ENCODE assay signal across 11 cellular contexts in the genomic region with DNA sequence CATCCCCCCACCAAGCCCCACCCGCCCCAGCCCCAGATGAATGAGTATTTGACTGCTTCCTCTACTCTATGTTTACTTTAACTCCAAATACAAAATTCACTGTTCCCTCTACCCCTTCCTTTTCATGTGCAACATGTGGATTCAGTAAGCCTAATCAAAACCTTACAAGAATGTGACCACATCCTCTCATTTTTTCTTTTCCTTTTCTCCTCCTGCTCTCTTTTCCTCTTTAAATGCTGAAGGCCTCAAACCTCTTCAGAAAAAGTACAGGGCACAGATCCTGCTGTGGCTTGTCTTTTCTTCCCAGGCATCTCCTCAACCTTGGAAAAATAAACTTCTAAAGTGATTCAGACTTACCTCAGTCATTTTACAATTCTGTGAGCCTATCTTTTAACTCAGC.
DNase-seq lines count a peak whose midpoint lies in the region; ATAC-seq and TF ChIP-seq lines count a peak whose summit lies in the region.
"Had no signal": no experiment of that assay in that cellular context is flagged by ENCODE, and none has a peak within 500 bp of the region (broad histone marks: within the 10 kb centered on the region; RNA-seq: fewer than 3 reads in every experiment).

No MANE protein-coding gene starts in this region.

- no peak overlapping the region for H3K4me3 Mint-ChIP-seq in CD4-positive, alpha-beta memory T cell
- H3K4me3 Mint-ChIP-seq in IgD-negative memory B cell, result no peak overlapping the region

- H3K9me3 ChIP-seq in CD4-positive, alpha-beta memory T cell (ENCODE audit: control insufficient read depth in 1 of 2, low read length in 2 of 2), result no peaks in the 10 kb centered on the region
- no peaks in the 10 kb centered on the region for H3K9me3 ChIP-seq in lower lobe of right lung
- H3K9me3 ChIP-seq: neutrophil, uterus had no signal

- no peak for TF ChIP-seq CTCF in lower lobe of right lung (IDR thresholded peaks at IDR 0.05)

- intact Hi-C loops in CD4-positive, alpha-beta memory T cell (cut with micrococcal nuclease), result loop anchor here (5.0 kb wide), 1 partner anchor 269 kb away; no protein-coding TSS in a partner anchor
- intact Hi-C loops in lower lobe of right lung (cut with DNase I), result no loop called here

- H3K4me1 ChIP-seq in CD4-positive, alpha-beta memory T cell (ENCODE audit: insufficient read depth, low read length), result peaks cover 13% of the 10 kb centered on the region
- H3K4me1 ChIP-seq in lower lobe of right lung, result no peaks in the 10 kb centered on the region
- H3K4me1 ChIP-seq: uterus had no signal

- no peak for DNase-seq in CD4-positive, alpha-beta memory T cell
- DNase-seq in brain pericyte (ENCODE audit: low read depth, low spot score), result peak; percentile 54
- peak; percentile 4 for DNase-seq in myocyte (ENCODE audit: low read depth)
- DNase-seq in lower lobe of right lung, result no peak
- DNase-seq: uterus had no signal

- H3K27ac ChIP-seq in CD4-positive, alpha-beta memory T cell (ENCODE audit: low read depth, low read length), result no peak overlapping the region
- H3K27ac ChIP-seq in lower lobe of right lung, result no peak overlapping the region
- H3K27ac ChIP-seq: cardiac muscle cell, neutrophil, uterus had no signal

- no peak for ATAC-seq in HG03135 (IDR thresholded peaks at IDR 0.05; ENCODE audit: unreplicated experiment)
- no peak for ATAC-seq in GM19395 (IDR thresholded peaks at IDR 0.05; ENCODE audit: unreplicated experiment)
- no peak for ATAC-seq in lower lobe of right lung
- ATAC-seq in HG02938 (IDR thresholded peaks at IDR 0.05; ENCODE audit: unreplicated experiment), result no peak

- H3K36me3 Mint-ChIP-seq in CD4-positive, alpha-beta memory T cell, result peaks cover 56 to 57% of the 10 kb centered on the region in 2 donors
- H3K36me3 Mint-ChIP-seq in IgD-negative memory B cell, result peaks cover 19% of the 10 kb centered on the region

- H3K27ac Mint-ChIP-seq in CD4-positive, alpha-beta memory T cell, result peak overlapping the region in 4 of 7 donors; percentile 28 to 52 (median 40)
- peak overlapping the region in 2 of 3 donors; percentile 26 to 53 for H3K27ac Mint-ChIP-seq in IgD-negative memory B cell

- H3K27me3 Mint-ChIP-seq in CD4-positive, alpha-beta memory T cell, result no peaks in the 10 kb centered on the region
- no peaks in the 10 kb centered on the region for H3K27me3 Mint-ChIP-seq in IgD-negative memory B cell

- POLR2A ChIA-PET in CD4-positive, alpha-beta memory T cell (lab: Charles Lee; ENCODE audit: partially characterized antibody), result no interaction called here

- CTCF ChIA-PET in CD4-positive, alpha-beta memory T cell (lab: Charles Lee; ENCODE audit: partially characterized antibody), result interaction anchor here (1.4 kb wide), 1 partner anchor 271 kb away, joined by 3 read pairs; no protein-coding TSS in a partner anchor

- H3K4me1 Mint-ChIP-seq in CD4-positive, alpha-beta memory T cell, result peaks cover 11 to 19% (median 13%) of the 10 kb centered on the region in 4 donors
- H3K4me1 Mint-ChIP-seq in IgD-negative memory B cell, result peaks cover 0 to 2% (median 0%) of the 10 kb centered on the region in 3 donors

- peaks cover 0 to 5% (median 2%) of the 10 kb centered on the region in 8 donors for H3K9me3 Mint-ChIP-seq in CD4-positive, alpha-beta memory T cell
- H3K9me3 Mint-ChIP-seq in IgD-negative memory B cell, result peaks cover 0 to 3% (median 0%) of the 10 kb centered on the region in 3 donors

- H3K36me3 ChIP-seq in CD4-positive, alpha-beta memory T cell (ENCODE audit: insufficient read depth, low read length), result peaks cover 25% of the 10 kb centered on the region
- peaks cover 71% of the 10 kb centered on the region for H3K36me3 ChIP-seq in lower lobe of right lung
- H3K36me3 ChIP-seq: uterus had no signal

- no peak overlapping the region for H3K4me3 ChIP-seq in CD4-positive, alpha-beta memory T cell (ENCODE audit: low read length in 2 of 2)
- H3K4me3 ChIP-seq in lower lobe of right lung, result no peak overlapping the region
- H3K4me3 ChIP-seq: cardiac muscle cell, uterus had no signal

- H3K27me3 ChIP-seq in CD4-positive, alpha-beta memory T cell (ENCODE audit: insufficient read depth, low read length), result no peaks in the 10 kb centered on the region
- no peaks in the 10 kb centered on the region for H3K27me3 ChIP-seq in lower lobe of right lung (ENCODE audit: low read depth)
- H3K27me3 ChIP-seq: neutrophil, uterus had no signal

Comparison
In these comparisons a context has a peak if more than half of its experiments do, and no peak if none do; other contexts are left out.
1. DNase-seq: peak in brain pericyte (single experiment) and myocyte (single experiment); none in CD4-positive, alpha-beta memory T cell (0 of 5) and lower lobe of right lung (single experiment).